ENCODE assay signal across 9 cellular contexts in the genomic region with DNA sequence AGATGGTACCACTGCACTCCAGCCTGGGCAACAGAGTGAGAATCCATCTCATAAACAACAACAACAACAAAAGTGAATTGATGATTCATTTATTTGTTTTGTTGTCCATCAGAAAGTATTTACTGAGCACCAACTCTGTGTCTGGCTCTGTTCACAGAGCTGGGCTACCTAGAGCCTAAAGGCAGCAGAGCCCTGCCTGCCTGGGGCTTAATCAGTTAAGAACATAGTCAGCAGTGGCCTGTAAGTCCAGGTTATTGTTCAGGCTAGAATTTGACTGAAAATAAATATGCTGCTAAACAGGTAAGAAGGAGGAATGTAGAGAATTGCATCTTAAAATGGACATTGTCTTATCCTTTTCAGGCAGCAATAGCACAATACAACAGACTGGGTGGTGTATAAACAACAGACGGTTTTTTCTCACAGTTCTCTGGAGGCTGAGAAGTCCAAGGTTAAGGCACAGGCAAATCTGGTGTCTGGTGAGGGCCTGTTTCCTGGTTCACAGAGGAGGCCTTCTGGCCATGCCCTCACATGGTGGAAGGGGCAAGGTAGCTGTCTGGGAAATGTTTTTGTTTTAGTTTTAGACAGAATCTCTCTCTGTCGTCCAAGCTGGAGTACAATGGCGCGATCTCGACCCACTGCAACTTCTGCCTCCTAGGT.
"Had no signal": no experiment of that assay in that cellular context is flagged by ENCODE, and none has a peak within 500 bp of the region (broad histone marks: within the 10 kb centered on the region; RNA-seq: fewer than 3 reads in every experiment).

No MANE protein-coding gene starts in this region.

- H3K27ac ChIP-seq: GM23248, HL-60 had no signal

- DNase-seq: GM23248, GOT3, H7, HFFc6, IMR-90 had no signal

- H3K9me3 ChIP-seq: HAP-1 had no signal

- H3K4me3 ChIP-seq: GM23248, HAP-1, K562 had no signal

- H2AFZ ChIP-seq: GM23248 had no signal

- H3K9ac ChIP-seq: GM23248 had no signal

- ATAC-seq: HCT116, K562 had no signal

- H3K4me1 ChIP-seq: HAP-1 had no signal

- H3K36me3 ChIP-seq: HAP-1 had no signal
